In the genomic region with DNA sequence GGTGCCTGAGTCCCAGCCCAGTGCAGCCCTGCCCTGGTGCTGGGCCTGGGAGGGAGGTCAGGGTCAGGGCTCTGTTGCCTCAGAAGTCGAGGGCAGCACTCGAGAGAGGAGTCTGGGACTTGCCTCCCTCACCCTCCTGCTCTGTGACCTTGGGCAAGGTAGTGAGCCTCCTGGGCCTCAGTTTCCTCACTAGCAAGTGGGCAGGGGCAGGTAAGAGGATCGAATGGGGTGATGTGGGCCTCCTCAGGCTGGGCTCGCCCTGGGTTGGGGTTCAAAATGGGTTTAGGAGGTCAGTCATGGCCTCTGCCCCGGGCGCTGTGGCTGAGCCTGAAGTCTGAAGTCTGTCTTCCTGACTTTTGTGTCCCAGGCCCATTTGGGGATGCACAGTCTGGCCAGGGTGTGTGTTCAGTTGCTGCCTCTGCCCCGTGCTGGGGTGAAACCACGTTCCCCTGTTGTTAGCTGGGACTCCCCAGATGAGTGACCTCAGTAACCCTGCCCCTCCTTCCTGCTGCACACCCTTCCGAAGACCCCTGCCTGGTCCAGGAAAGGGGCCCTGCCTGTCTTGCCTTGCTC, we compare ENCODE assay signal across 9 cellular contexts. TPM values are rescaled to one million over a fixed set of nuclear protein-coding genes. Genes with fewer than 3 reads are reported as not detected.
DNase-seq lines count a peak whose midpoint lies in the region; ATAC-seq and TF ChIP-seq lines count a peak whose summit lies in the region.
"Had no signal": no experiment of that assay in that cellular context is flagged by ENCODE, and none has a peak within 500 bp of the region (broad histone marks: within the 10 kb centered on the region; RNA-seq: fewer than 3 reads in every experiment).

No MANE protein-coding gene starts in this region.

- H3K4me2 ChIP-seq in OCI-LY7 (ENCODE audit: low read length): peak overlapping the region; percentile 82

- CTCF ChIA-PET in OCI-LY7 (lab: Charles Lee; ENCODE audit: unreplicated experiment): no interaction called here

- H3K9me3 ChIP-seq in OCI-LY7 (ENCODE audit: low read length) (no peaks in the 10 kb centered on the region), neuron (ENCODE audit: low read length) (peaks cover 4% of the 10 kb centered on the region)
- H3K9me3 ChIP-seq in effector memory CD4-positive, alpha-beta T cell (ENCODE audit: control insufficient read depth, low read length): no peaks in the 10 kb centered on the region

- H4K20me1 ChIP-seq in OCI-LY7 (ENCODE audit: insufficient read depth, low read length): no peaks in the 10 kb centered on the region

- intact Hi-C loops in CD14-positive monocyte (cut with micrococcal nuclease): loop anchor here (5.0 kb wide), 2 partner anchors 34 to 104 kb away; no protein-coding TSS in a partner anchor
- intact Hi-C loops in OCI-LY7 (cut with micrococcal nuclease; ENCODE audit: unreplicated experiment): no loop called here

- H3K9me2 ChIP-seq in OCI-LY7 (ENCODE audit: insufficient read depth, low read length): no peaks in the 10 kb centered on the region

- H2AFZ ChIP-seq in OCI-LY7 (ENCODE audit: low read length) (no peak overlapping the region), neuron (ENCODE audit: low read depth, low read length) (no peak overlapping the region)

- peak overlapping the region in 6 of 7 donors; percentile 21 to 82 (median 70) for H3K27ac Mint-ChIP-seq in CD14-positive monocyte

- TF ChIP-seq CTCF in CD14-positive monocyte (IDR thresholded peaks at IDR 0.05): no peak
- TF ChIP-seq CTCF in OCI-LY7 (conservative IDR thresholded peaks at IDR 0.05; ENCODE audit: low read length): no peak
- TF ChIP-seq CTCF in epithelial cell of esophagus (IDR thresholded peaks at IDR 0.05; ENCODE audit: insufficient read depth, low read depth, low read length, missing control alignments): no peak
- TF ChIP-seq CTCF in foreskin keratinocyte (conservative IDR thresholded peaks at IDR 0.05): no peak

- peaks cover 84% of the 10 kb centered on the region for H3K4me1 Mint-ChIP-seq in CD14-positive monocyte

- POLR2A ChIA-PET in OCI-LY7 (lab: Charles Lee): interaction anchor here (0.6 to 1.0 kb wide), 2 partner anchors 10 to 319 kb away, joined by 5 read pairs; no protein-coding TSS in a partner anchor

- peaks cover 1 to 10% (median 6%) of the 10 kb centered on the region in 3 donors for H3K27me3 Mint-ChIP-seq in CD14-positive monocyte (ENCODE audit: low read depth in 3 of 3)

- peak overlapping the region; percentile 95 to 98 for H3K4me3 Mint-ChIP-seq in CD14-positive monocyte

- peak overlapping the region; percentile 66 for H3K4me3 ChIP-seq in OCI-LY7 (ENCODE audit: low read depth, low read length, poor library complexity, severe bottlenecking)
- H3K4me3 ChIP-seq in epithelial cell of esophagus (ENCODE audit: low read length): peak overlapping the region; percentile 67
- H3K4me3 ChIP-seq in neuron (ENCODE audit: low read length): peak overlapping the region; percentile 62
- H3K4me3 ChIP-seq in effector memory CD4-positive, alpha-beta T cell (ENCODE audit: insufficient read depth, low read depth, low read length, poor library complexity, severe bottlenecking): no peak overlapping the region

- ATAC-seq in foreskin keratinocyte: no peak

- no peaks in the 10 kb centered on the region for H3K9me3 Mint-ChIP-seq in CD14-positive monocyte

- BruUV-seq in OCI-LY7 (replicated peaks; lab: Mats Ljungman, UMichigan): no TSS peak

- H3K36me3 Mint-ChIP-seq in CD14-positive monocyte: no peaks in the 10 kb centered on the region

- H3K27ac ChIP-seq in OCI-LY7 (ENCODE audit: low read depth, low read length, poor library complexity, severe bottlenecking): no peak overlapping the region
- no peak overlapping the region for H3K27ac ChIP-seq in effector memory CD4-positive, alpha-beta T cell (ENCODE audit: insufficient read depth, low read length, poor library complexity, severe bottlenecking)
- H3K27ac ChIP-seq in foreskin keratinocyte: no peak overlapping the region

- H3K36me3 ChIP-seq in OCI-LY7 (ENCODE audit: insufficient read depth, low read length) (no peaks in the 10 kb centered on the region), neuron (ENCODE audit: insufficient read depth, low read length) (no peaks in the 10 kb centered on the region)
- no peaks in the 10 kb centered on the region for H3K36me3 ChIP-seq in effector memory CD4-positive, alpha-beta T cell (ENCODE audit: control insufficient read depth, insufficient read depth, low read length)

- DNase-seq in CD14-positive monocyte (ENCODE audit: low spot score): peak; percentile 53
- no peak for DNase-seq in OCI-LY7 (ENCODE audit: low spot score)
- no peak for DNase-seq in epithelial cell of esophagus (ENCODE audit: low read depth)
- no peak for DNase-seq in effector memory CD4-positive, alpha-beta T cell
- DNase-seq in SIG-M5 (lab: John Stamatoyannopoulos, UW): no peak
- no peak for DNase-seq in foreskin keratinocyte
- no peak for DNase-seq in NCI-H748 (lab: John Stamatoyannopoulos, UW; ENCODE audit: unreplicated experiment)
- DNase-seq: activated gamma-delta T cell treated with Interleukin-2 at 50 U/mL for 16 hours had no signal

- H3K27me3 ChIP-seq in neuron (ENCODE audit: insufficient read depth, low read length) (no peaks in the 10 kb centered on the region), foreskin keratinocyte (no peaks in the 10 kb centered on the region)
- no peaks in the 10 kb centered on the region for H3K27me3 ChIP-seq in effector memory CD4-positive, alpha-beta T cell (replicated peaks; ENCODE audit: control insufficient read depth, insufficient read depth, low read length, poor library complexity, severe bottlenecking)

- H3K4me1 ChIP-seq in OCI-LY7 (ENCODE audit: insufficient read depth, low read length, poor library complexity, severe bottlenecking) (peaks cover 41% of the 10 kb centered on the region), neuron (ENCODE audit: insufficient read depth, low read length) (peaks cover 19% of the 10 kb centered on the region), foreskin keratinocyte (peaks cover 5% of the 10 kb centered on the region)
- H3K4me1 ChIP-seq in effector memory CD4-positive, alpha-beta T cell (ENCODE audit: control insufficient read depth, insufficient read depth, low read length, poor library complexity, severe bottlenecking): peaks cover 24% of the 10 kb centered on the region

- no peaks in the 10 kb centered on the region for H3K79me2 ChIP-seq in OCI-LY7 (ENCODE audit: insufficient read depth, low read depth, low read length)

RNA-seq across cellular contexts. Expression of a gene that starts 40.9 kb away (rescaled TPM):
- polyA plus RNA-seq in CD14-positive monocyte (not detected), foreskin keratinocyte (9.8 and 13.1 TPM in 2 replicates)
- total RNA-seq in OCI-LY7 (2014; rRNA removed; shearing (Covaris generic)): 3.9 and 5.2 TPM in 2 replicates
- total RNA-seq in OCI-LY7 (2022) (3.7 and 4.9 TPM in 2 replicates), foreskin keratinocyte (19.2 and 24.9 TPM in 2 replicates)

RNA-seq across cellular contexts. Expression of a gene that starts 41.8 kb away (rescaled TPM):
- polyA plus RNA-seq in CD14-positive monocyte (10 to 100 TPM in 1 of 2 donors, 1 to 10 TPM in 1; 9.5 to 12.6 TPM), foreskin keratinocyte (5.5 and 5.9 TPM in 2 replicates)
- 40.7 and 52.4 TPM in 2 replicates for total RNA-seq in OCI-LY7 (2014; rRNA removed; shearing (Covaris generic))
- total RNA-seq in OCI-LY7 (2022) (32.8 and 46.9 TPM in 2 replicates), foreskin keratinocyte (10.5 and 15.1 TPM in 2 replicates)
